23 cellular contexts compared by ENCODE assay signal in the genomic region with DNA sequence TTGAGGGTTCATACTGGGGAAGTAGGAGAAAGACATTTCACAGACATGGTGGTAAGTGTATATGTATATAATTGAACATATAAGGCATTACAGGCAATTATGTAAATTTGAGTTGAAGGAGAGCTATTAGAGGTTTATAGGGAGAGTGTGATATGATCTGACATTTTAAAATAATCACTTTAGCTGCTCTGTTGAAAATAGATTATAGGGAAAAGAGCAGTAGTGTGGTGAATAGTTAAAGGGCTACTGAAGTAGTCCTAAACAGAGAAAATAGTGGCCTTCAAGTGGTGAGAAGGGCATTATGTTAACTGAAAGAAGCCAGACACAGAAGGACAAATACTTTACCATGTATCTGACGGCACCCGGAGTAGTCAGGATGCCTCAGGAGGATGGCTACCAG.
DNase-seq lines count a peak whose midpoint lies in the region; ATAC-seq and TF ChIP-seq lines count a peak whose summit lies in the region.
"Had no signal": no experiment of that assay in that cellular context is flagged by ENCODE, and none has a peak within 500 bp of the region (broad histone marks: within the 10 kb centered on the region; RNA-seq: fewer than 3 reads in every experiment).

No MANE protein-coding gene starts in this region.

- DNase-seq in CD4-positive, CD25-positive, alpha-beta regulatory T cell: no peak
- DNase-seq in CD8-positive, alpha-beta memory T cell: no peak
- DNase-seq in nephron progenitor cell (no peak), foreskin melanocyte (no peak), Caco-2 (no peak), NCI-H2081 treated with DMSO at 0.1 percent for 48 hours (lab: John Stamatoyannopoulos, UW) (no peak)
- DNase-seq: activated CD4-positive, alpha-beta memory T cell treated with anti-CD3 and anti-CD28 coated beads for 36 hours; activated effector memory CD4-positive, alpha-beta T cell treated with anti-CD3 and anti-CD28 coated beads, Interleukin-2, amount 50 U/mL, for 16 hours; cerebellar nuclear complex; DMS153; left ventricle myocardium inferior; NCI-H1694; NCI-H2171 treated with DMSO at 0.1 percent for 48 hours; NCI-H524; Right ventricle myocardium superior; sigmoid colon; stimulated activated CD4-positive, alpha-beta T cell treated with anti-CD3 and anti-CD28 coated beads, Interleukin-4, amount 100 ng/mL, for 24 hours; stimulated activated naive CD4-positive, alpha-beta T cell; upper lobe of right lung had no signal

- H3K36me3 ChIP-seq in CD4-positive, CD25-positive, alpha-beta regulatory T cell (ENCODE audit: control insufficient read depth, insufficient read depth, low read length): peaks cover 7% of the 10 kb centered on the region
- H3K36me3 ChIP-seq in CD8-positive, alpha-beta memory T cell (ENCODE audit: insufficient read depth, low read length): peaks cover under 1% of the 10 kb centered on the region
- H3K36me3 ChIP-seq in Caco-2 (ENCODE audit: control insufficient read depth, insufficient read depth, low read length): no peaks in the 10 kb centered on the region
- H3K36me3 ChIP-seq: left ventricle myocardium inferior, neural progenitor cell, sigmoid colon, suprapubic skin, upper lobe of right lung had no signal

- H3K4me3 Mint-ChIP-seq in CD4-positive, CD25-positive, alpha-beta regulatory T cell: peak overlapping the region in 1 of 4 donors; percentile 15
- H3K4me3 Mint-ChIP-seq in CD8-positive, alpha-beta memory T cell: peak overlapping the region in 1 of 7 donors; percentile 22
- H3K4me3 Mint-ChIP-seq in brain: no peak overlapping the region
- no peak overlapping the region for H3K4me3 Mint-ChIP-seq in nephron progenitor cell
- H3K4me3 Mint-ChIP-seq in Caco-2 (ENCODE audit: unreplicated experiment): no peak overlapping the region
- H3K4me3 Mint-ChIP-seq: activated CD4-positive, alpha-beta memory T cell treated with anti-CD3 and anti-CD28 coated beads for 36 hours; neural progenitor cell had no signal

- no peak overlapping the region for H3K27ac ChIP-seq in CD4-positive, CD25-positive, alpha-beta regulatory T cell (ENCODE audit: insufficient read depth, low read length, poor library complexity, severe bottlenecking)
- H3K27ac ChIP-seq in CD8-positive, alpha-beta memory T cell (ENCODE audit: low read depth, low read length): no peak overlapping the region
- H3K27ac ChIP-seq: left ventricle myocardium inferior, neural progenitor cell, suprapubic skin, upper lobe of right lung had no signal

- POLR2A ChIA-PET in CD8-positive, alpha-beta memory T cell (lab: Charles Lee): no interaction called here
- POLR2A ChIA-PET in Caco-2 (lab: Charles Lee): no interaction called here

- no peak overlapping the region for H3K4me3 ChIP-seq in CD4-positive, CD25-positive, alpha-beta regulatory T cell (ENCODE audit: low read depth, low read length)
- no peak overlapping the region for H3K4me3 ChIP-seq in CD8-positive, alpha-beta memory T cell (ENCODE audit: low read length)
- no peak overlapping the region for H3K4me3 ChIP-seq in Caco-2 (ENCODE audit: low read depth, low read length)
- H3K4me3 ChIP-seq: left ventricle myocardium inferior, neural progenitor cell, sigmoid colon, suprapubic skin, upper lobe of right lung had no signal

- ATAC-seq in CD4-positive, CD25-positive, alpha-beta regulatory T cell (ENCODE audit: low read depth in 2 of 2): no peak
- ATAC-seq: HepG2, upper lobe of right lung had no signal

- no peaks in the 10 kb centered on the region for H3K27me3 ChIP-seq in CD4-positive, CD25-positive, alpha-beta regulatory T cell (ENCODE audit: control insufficient read depth, insufficient read depth, low read length)
- H3K27me3 ChIP-seq in CD8-positive, alpha-beta memory T cell (ENCODE audit: insufficient read depth, low read length, poor library complexity, severe bottlenecking): no peaks in the 10 kb centered on the region
- no peaks in the 10 kb centered on the region for H3K27me3 ChIP-seq in Caco-2 (replicated peaks; ENCODE audit: control insufficient read depth, insufficient read depth, low read length)
- H3K27me3 ChIP-seq: neural progenitor cell, sigmoid colon, suprapubic skin, upper lobe of right lung had no signal

- H3K4me1 ChIP-seq in CD4-positive, CD25-positive, alpha-beta regulatory T cell (ENCODE audit: control insufficient read depth, insufficient read depth, low read length, poor library complexity, severe bottlenecking): peaks cover 41% of the 10 kb centered on the region
- H3K4me1 ChIP-seq in CD8-positive, alpha-beta memory T cell (ENCODE audit: insufficient read depth, low read length): peaks cover 51% of the 10 kb centered on the region
- no peaks in the 10 kb centered on the region for H3K4me1 ChIP-seq in Caco-2

- H3K9me3 ChIP-seq in CD4-positive, CD25-positive, alpha-beta regulatory T cell (ENCODE audit: control insufficient read depth in 2 of 2, low read length in 2 of 2): no peaks in the 10 kb centered on the region
- no peaks in the 10 kb centered on the region for H3K9me3 ChIP-seq in CD8-positive, alpha-beta memory T cell (ENCODE audit: low read length)
- H3K9me3 ChIP-seq in Caco-2: no peaks in the 10 kb centered on the region
- H3K9me3 ChIP-seq: left ventricle myocardium inferior, sigmoid colon, suprapubic skin, upper lobe of right lung had no signal

- no peaks in the 10 kb centered on the region for H3K27me3 Mint-ChIP-seq in CD4-positive, CD25-positive, alpha-beta regulatory T cell
- no peaks in the 10 kb centered on the region for H3K27me3 Mint-ChIP-seq in CD8-positive, alpha-beta memory T cell
- H3K27me3 Mint-ChIP-seq in brain (no peaks in the 10 kb centered on the region), nephron progenitor cell (ENCODE audit: low read depth, poor library complexity) (no peaks in the 10 kb centered on the region), Caco-2 (ENCODE audit: insufficient read depth, unreplicated experiment) (no peaks in the 10 kb centered on the region)
- H3K27me3 Mint-ChIP-seq: activated CD4-positive, alpha-beta memory T cell treated with anti-CD3 and anti-CD28 coated beads for 36 hours had no signal

- CTCF ChIA-PET in CD8-positive, alpha-beta memory T cell (lab: Charles Lee): no interaction called here
- CTCF ChIA-PET in Caco-2 (lab: Charles Lee): no interaction called here

- intact Hi-C loops in Caco-2 (cut with micrococcal nuclease; ENCODE audit: unreplicated experiment): no loop called here

- H3K27ac Mint-ChIP-seq in CD4-positive, CD25-positive, alpha-beta regulatory T cell: peak overlapping the region; percentile 64 to 90 (median 79)
- H3K27ac Mint-ChIP-seq in CD8-positive, alpha-beta memory T cell: peak overlapping the region in 6 of 8 donors; percentile 78 to 93 (median 85)
- H3K27ac Mint-ChIP-seq in brain (peak overlapping the region in 3 of 5 experiments; percentile 6 to 29 (median 9)), nephron progenitor cell (peak overlapping the region; percentile 57), Caco-2 (ENCODE audit: unreplicated experiment) (no peak overlapping the region)
- H3K27ac Mint-ChIP-seq: activated CD4-positive, alpha-beta memory T cell treated with anti-CD3 and anti-CD28 coated beads for 36 hours; neural progenitor cell had no signal

- no peak for TF ChIP-seq CTCF in brain (conservative IDR thresholded peaks at IDR 0.05)
- no peak for TF ChIP-seq CTCF in nephron progenitor cell (IDR thresholded peaks at IDR 0.05)
- no peak for TF ChIP-seq CTCF in Caco-2 (IDR thresholded peaks at IDR 0.05; ENCODE audit: insufficient read depth in 1 of 2, low read depth in 1 of 2, low read length in 1 of 2, severe bottlenecking in 1 of 2, unreplicated experiment in 1 of 2)

- H3K9me3 Mint-ChIP-seq in CD4-positive, CD25-positive, alpha-beta regulatory T cell: no peaks in the 10 kb centered on the region
- no peaks in the 10 kb centered on the region for H3K9me3 Mint-ChIP-seq in CD8-positive, alpha-beta memory T cell
- H3K9me3 Mint-ChIP-seq in brain (no peaks in the 10 kb centered on the region), nephron progenitor cell (no peaks in the 10 kb centered on the region), Caco-2 (ENCODE audit: unreplicated experiment) (no peaks in the 10 kb centered on the region)
- H3K9me3 Mint-ChIP-seq: activated CD4-positive, alpha-beta memory T cell treated with anti-CD3 and anti-CD28 coated beads for 36 hours; neural progenitor cell had no signal

- H3K36me3 Mint-ChIP-seq in CD4-positive, CD25-positive, alpha-beta regulatory T cell: peaks cover 7% of the 10 kb centered on the region
- peaks cover 0 to 18% (median 0%) of the 10 kb centered on the region in 3 donors for H3K36me3 Mint-ChIP-seq in CD8-positive, alpha-beta memory T cell
- no peaks in the 10 kb centered on the region for H3K36me3 Mint-ChIP-seq in brain
- H3K36me3 Mint-ChIP-seq in nephron progenitor cell (ENCODE audit: low read depth): no peaks in the 10 kb centered on the region
- H3K36me3 Mint-ChIP-seq in Caco-2 (ENCODE audit: insufficient read depth, unreplicated experiment): no peaks in the 10 kb centered on the region
- H3K36me3 Mint-ChIP-seq: neural progenitor cell had no signal

- H3K4me1 Mint-ChIP-seq in CD4-positive, CD25-positive, alpha-beta regulatory T cell: peaks cover 21 to 88% (median 63%) of the 10 kb centered on the region in 4 donors
- H3K4me1 Mint-ChIP-seq in CD8-positive, alpha-beta memory T cell: peaks cover 71 to 93% (median 78%) of the 10 kb centered on the region in 3 donors
- H3K4me1 Mint-ChIP-seq in brain (peaks cover 92% of the 10 kb centered on the region), nephron progenitor cell (peaks cover 89% of the 10 kb centered on the region), Caco-2 (ENCODE audit: low read depth, unreplicated experiment) (no peaks in the 10 kb centered on the region)

- BruUV-seq in Caco-2 (replicated peaks; lab: Mats Ljungman, UMichigan): no TSS peak
